In the genomic region with DNA sequence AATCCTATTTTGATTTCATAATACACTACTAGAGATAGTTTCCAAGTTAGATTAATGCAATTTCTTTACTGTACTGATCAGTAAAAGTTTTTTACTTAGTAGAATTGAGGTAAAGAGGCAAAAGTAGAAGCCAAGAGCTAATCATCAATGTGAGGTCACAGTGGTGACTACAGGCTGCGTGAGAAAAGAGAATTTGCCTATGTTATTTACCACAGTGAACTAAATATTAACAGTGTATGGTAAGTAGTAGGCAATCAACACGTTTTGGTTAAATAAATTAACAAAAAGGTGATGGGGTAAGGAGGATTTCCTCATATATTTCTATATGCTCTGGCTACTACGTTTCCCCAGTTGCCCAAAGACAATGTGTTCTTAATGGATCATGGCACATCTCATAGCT, we compare ENCODE assay signal across 21 cellular contexts.
DNase-seq lines count a peak whose midpoint lies in the region; ATAC-seq and FAIRE-seq lines count a peak whose summit lies in the region.
"Had no signal": no experiment of that assay in that cellular context is flagged by ENCODE, and none has a peak within 500 bp of the region (broad histone marks: within the 10 kb centered on the region; RNA-seq: fewer than 3 reads in every experiment).

No MANE protein-coding gene starts in this region.

- intact Hi-C loops in left cardiac atrium (cut with DNase I): no loop called here

- DNase-seq in NCI-H2081 treated with DMSO at 0.1 percent for 48 hours (lab: John Stamatoyannopoulos, UW) (no peak), GM19239 (ENCODE audit: insufficient read length, low spot score) (no peak), left cardiac atrium (no peak)
- DNase-seq: CD8-positive, alpha-beta T cell; DMS79; GM23248; HCEC 1CT; NCI-H1048; NCI-H146; NCI-H2081; NCI-H510A; NCI-H774; RPMI8226; SJCRH30; T-helper 2 cell had no signal

- no peak for FAIRE-seq in GM19239 (lab: Jason Lieb, UNC)
- FAIRE-seq: A204.1, D721Med had no signal

- ATAC-seq in GM18508 (IDR thresholded peaks at IDR 0.05; ENCODE audit: insufficient read depth, unreplicated experiment): peak; percentile 36
- peak; percentile 50 for ATAC-seq in GM18909 (IDR thresholded peaks at IDR 0.05; ENCODE audit: poor library complexity, unreplicated experiment)
- peak; percentile 40 for ATAC-seq in HG02798 (IDR thresholded peaks at IDR 0.05; ENCODE audit: poor library complexity, unreplicated experiment)
- ATAC-seq in HG03460 (IDR thresholded peaks at IDR 0.05; ENCODE audit: unreplicated experiment): peak; percentile 40
- no peak for ATAC-seq in left cardiac atrium
- ATAC-seq: CD8-positive, alpha-beta T cell had no signal

Comparison
In these comparisons a context has a peak if more than half of its experiments do, and no peak if none do; other contexts are left out.
1. ATAC-seq: peak in GM18508 (single experiment), GM18909 (single experiment), HG02798 (single experiment) and HG03460 (single experiment); none in left cardiac atrium (0 of 2).